13 cellular contexts compared by ENCODE assay signal in genomic region chr12:56261503-56262230, GRCh38. TPM values are rescaled to one million over a fixed set of nuclear protein-coding genes. Genes with fewer than 3 reads are reported as not detected.
DNase-seq lines count a peak whose midpoint lies in the region; ATAC-seq and TF ChIP-seq lines count a peak whose summit lies in the region.
"Had no signal": no experiment of that assay in that cellular context is flagged by ENCODE, and none has a peak within 500 bp of the region (broad histone marks: within the 10 kb centered on the region; RNA-seq: fewer than 3 reads in every experiment).

No MANE protein-coding gene starts in this region.

- no peak overlapping the region for H3K4me3 ChIP-seq in HEK293 (ENCODE audit: low read depth, low read length)
- no peak overlapping the region for H3K4me3 ChIP-seq in SK-N-SH (ENCODE audit: low read depth in 2 of 2, low read length in 1 of 2)
- H3K4me3 ChIP-seq in smooth muscle cell = no peak overlapping the region
- H3K4me3 ChIP-seq: heart left ventricle had no signal

- H2BK20ac ChIP-seq in H9 (ENCODE audit: low read depth, low read length, poor library complexity, severe bottlenecking) = no peak overlapping the region

- peaks cover 6% of the 10 kb centered on the region for H4K20me1 ChIP-seq in SK-N-SH (ENCODE audit: insufficient read depth)
- peaks cover 8% of the 10 kb centered on the region for H4K20me1 ChIP-seq in smooth muscle cell (ENCODE audit: low read depth)
- H4K20me1 ChIP-seq in H9 (ENCODE audit: control insufficient read depth, insufficient read depth, insufficient read length) = no peaks in the 10 kb centered on the region

- DNase-seq in SK-N-SH (no peak), fibroblast of the conjunctiva (ENCODE audit: low read depth) (peak; percentile 60), smooth muscle cell (lab: John Stamatoyannopoulos, UW; ENCODE audit: unreplicated experiment) (no peak), H9 (no peak), NCI-H69 (lab: John Stamatoyannopoulos, UW) (no peak), NCI-H2196 treated with DMSO at 0.1 percent for 48 hours (lab: John Stamatoyannopoulos, UW; ENCODE audit: unreplicated experiment) (no peak)
- DNase-seq: heart left ventricle; NCI-H2029 treated with DMSO at 0.1 percent for 48 hours; SIG-M5; stimulated activated CD4-positive, alpha-beta T cell treated with anti-CD3 and anti-CD28 coated beads, Interleukin-1b, Interleukin-23, amount 100 ng/mL, for 48 hours; substantia nigra had no signal

- no peak overlapping the region for H3K27ac ChIP-seq in HEK293 (ENCODE audit: extremely low read depth, low read depth, low read length)
- peak overlapping the region; percentile 41 to 66; a peak in 3 of 4 replicates for H3K27ac ChIP-seq in SK-N-SH (ENCODE audit: low read depth in 2 of 2, low read length in 1 of 2)
- H3K27ac ChIP-seq in smooth muscle cell (ENCODE audit: low read depth) = peak overlapping the region; percentile 78
- H3K27ac ChIP-seq in H9 (ENCODE audit: insufficient read length, low read depth, low read length) = no peak overlapping the region
- H3K27ac ChIP-seq: heart left ventricle had no signal

- H3K23me2 ChIP-seq in H9 (ENCODE audit: insufficient read length, low read depth, low read length, poor library complexity, severe bottlenecking) = peaks cover under 1% of the 10 kb centered on the region

- no peak overlapping the region for H4K5ac ChIP-seq in H9 (ENCODE audit: insufficient read length, low read depth, low read length)

- H3K14ac ChIP-seq in H9 (ENCODE audit: insufficient read depth, low read length) = no peak overlapping the region

- no peaks in the 10 kb centered on the region for H3K79me1 ChIP-seq in H9 (ENCODE audit: insufficient read depth, low read depth, low read length, poor library complexity, severe bottlenecking)

- no peaks in the 10 kb centered on the region for H3K27me3 ChIP-seq in SK-N-SH (ENCODE audit: insufficient read depth)
- H3K27me3 ChIP-seq in smooth muscle cell (ENCODE audit: low read depth) = no peaks in the 10 kb centered on the region
- no peaks in the 10 kb centered on the region for H3K27me3 ChIP-seq in H9 (ENCODE audit: insufficient read depth, low read length)
- H3K27me3 ChIP-seq: heart left ventricle had no signal

- H3K79me2 ChIP-seq in SK-N-SH (ENCODE audit: insufficient read depth) (peaks cover 15% of the 10 kb centered on the region), smooth muscle cell (ENCODE audit: low read depth) (peaks cover 15% of the 10 kb centered on the region), H9 (ENCODE audit: insufficient read depth, low read length) (no peaks in the 10 kb centered on the region)

- H4K91ac ChIP-seq in H9 (ENCODE audit: insufficient read length, low read depth, low read length) = no peak overlapping the region

- no peak overlapping the region for H3K18ac ChIP-seq in H9 (ENCODE audit: insufficient read length, low read depth, low read length)

- H4K8ac ChIP-seq in H9 (replicated peaks; ENCODE audit: insufficient read length, low read depth, low read length) = no peak overlapping the region

- no peaks in the 10 kb centered on the region for H3K9me3 ChIP-seq in HEK293 (ENCODE audit: control insufficient read depth, insufficient read depth, low read depth, low read length)
- H3K9me3 ChIP-seq in SK-N-SH = no peaks in the 10 kb centered on the region
- no peaks in the 10 kb centered on the region for H3K9me3 ChIP-seq in smooth muscle cell (replicated peaks; ENCODE audit: low read depth)
- H3K9me3 ChIP-seq in H9 (ENCODE audit: control insufficient read depth, low read depth, low read length) = no peaks in the 10 kb centered on the region
- H3K9me3 ChIP-seq: heart left ventricle had no signal

- no peak overlapping the region for H3K4ac ChIP-seq in H9 (ENCODE audit: low read depth, low read length)

- WGBS in SK-N-SH (ENCODE audit: low lambda C conversion rate) = 62% methylated on average over 5 of the region's 5 CpGs
- WGBS in smooth muscle cell (ENCODE audit: low lambda C conversion rate) = 74% methylated on average over 5 of the region's 5 CpGs
- WGBS in H9 (ENCODE audit: extremely low coverage, insufficient read length, low lambda C conversion rate) = no CpG with 5 or more reads among the region's 5 CpGs

- H3K36me3 ChIP-seq in HEK293 (ENCODE audit: control insufficient read depth in 2 of 2, insufficient read depth in 1 of 2, low read length in 2 of 2) (peaks cover 0 to 5% of the 10 kb centered on the region in 2 experiments; a peak in 1 of 3 replicates), SK-N-SH (replicated peaks in 1 of 2; ENCODE audit: control insufficient read depth in 1 of 2, insufficient read depth in 2 of 2, low read length in 1 of 2) (no peaks in the 10 kb centered on the region), smooth muscle cell (ENCODE audit: low read depth) (no peaks in the 10 kb centered on the region)

- peaks cover 8% of the 10 kb centered on the region for H3K4me1 ChIP-seq in HEK293 (ENCODE audit: control insufficient read depth, insufficient read depth, low read length)
- H3K4me1 ChIP-seq in SK-N-SH (ENCODE audit: control insufficient read depth in 1 of 2, insufficient read depth in 2 of 2, low read depth in 1 of 2, low read length in 1 of 2) = peaks cover 10 to 14% of the 10 kb centered on the region in 2 experiments
- peaks cover 16% of the 10 kb centered on the region for H3K4me1 ChIP-seq in smooth muscle cell (ENCODE audit: low read depth)
- no peaks in the 10 kb centered on the region for H3K4me1 ChIP-seq in H9 (ENCODE audit: insufficient read depth, low read length)

- H3K27me3 Mint-ChIP-seq in H9 (ENCODE audit: low read depth) = peaks cover 2% of the 10 kb centered on the region; the same call in 1 of the 2 replicates

- H2BK5ac ChIP-seq in H9 (ENCODE audit: insufficient read length, low read length) = no peak overlapping the region

- POLR2A ChIA-PET in HEK293 (lab: Yijun Ruan, JAX) = no interaction called here
- POLR2A ChIA-PET in SK-N-SH (lab: Yijun Ruan, JAX) = no interaction called here

- peaks cover 17 to 20% of the 10 kb centered on the region in 2 experiments for H3K4me1 Mint-ChIP-seq in H9

- no peak overlapping the region for H3K23ac ChIP-seq in H9 (ENCODE audit: insufficient read length, low read depth, low read length)

- CTCF ChIA-PET in HEK293 (lab: Yijun Ruan, JAX) = no interaction called here
- CTCF ChIA-PET in SK-N-SH (lab: Yijun Ruan, JAX) = interaction anchor here (0.9 to 2.1 kb wide), 3 partner anchors 10 to 70 kb away, joined by 3 to 6 read pairs (median 5); no protein-coding TSS in a partner anchor

- H2AFZ ChIP-seq in SK-N-SH (ENCODE audit: low read depth) = peak overlapping the region; percentile 69; the same call in 1 of the 2 replicates
- no peak overlapping the region for H2AFZ ChIP-seq in smooth muscle cell (ENCODE audit: low read depth)
- H2AFZ ChIP-seq in H9 (ENCODE audit: low read length) = no peak overlapping the region

- H3T11ph ChIP-seq in H9 (ENCODE audit: low read length) = no peak overlapping the region

- no peak overlapping the region for H2AK5ac ChIP-seq in H9 (ENCODE audit: insufficient read length, low read length)

- peaks cover 39% of the 10 kb centered on the region for H3F3A ChIP-seq in SK-N-SH (replicated peaks; ENCODE audit: insufficient read depth)
- peaks cover 14% of the 10 kb centered on the region for H3F3A ChIP-seq in smooth muscle cell (ENCODE audit: low read depth)

- H3K56ac ChIP-seq in H9 (ENCODE audit: insufficient read length, low read depth, low read length) = no peak overlapping the region

- no peak overlapping the region for H2BK120ac ChIP-seq in H9 (ENCODE audit: low read depth, low read length, poor library complexity, severe bottlenecking)

- TF ChIP-seq RAD21 in SK-N-SH (IDR thresholded peaks at IDR 0.05; ENCODE audit: low read length) = no peak

- H3K9ac ChIP-seq in SK-N-SH (no peak overlapping the region; the same call in 1 of the 2 replicates), smooth muscle cell (ENCODE audit: low read depth) (peak overlapping the region; percentile 38), H9 (ENCODE audit: extremely low read depth, insufficient read length, low read length) (no peak overlapping the region)

- H3K4me2 ChIP-seq in SK-N-SH (peak overlapping the region; percentile 3; the same call in 1 of the 2 replicates), smooth muscle cell (no peak overlapping the region), H9 (ENCODE audit: insufficient read depth, insufficient read length, low read length) (no peak overlapping the region)

- no peak for ATAC-seq in HG02885 (IDR thresholded peaks at IDR 0.05; ENCODE audit: poor library complexity, unreplicated experiment)
- ATAC-seq: heart left ventricle had no signal

- 0 out of 7 replicates have a peak, but pooled peaks cover 0 to 2% (median under 1%) of the 10 kb centered on the region in 3 experiments for H3K36me3 Mint-ChIP-seq in H9 (ENCODE audit: insufficient read depth in 1 of 3, low read depth in 3 of 3)

- TF ChIP-seq CTCF in HEK293 (tag by site-specific recombination; IDR thresholded peaks at IDR 0.05) (no peak), SK-N-SH (IDR thresholded peaks at IDR 0.05) (no peak), smooth muscle cell (IDR thresholded peaks at IDR 0.05; ENCODE audit: borderline replicate concordance, insufficient read depth, poor library complexity, severe bottlenecking) (no peak), H9 (conservative IDR thresholded peaks at IDR 0.05) (no peak)

- no peak overlapping the region for H3K27ac Mint-ChIP-seq in H9

- H2BK15ac ChIP-seq in H9 (ENCODE audit: low read depth, low read length) = no peak overlapping the region

- H3K9me2 ChIP-seq in SK-N-SH = no peaks in the 10 kb centered on the region

- no peak overlapping the region for H2BK12ac ChIP-seq in H9 (ENCODE audit: insufficient read length, low read depth, low read length)

- no peaks in the 10 kb centered on the region; a peak in 1 of 5 replicates for H3K9me3 Mint-ChIP-seq in H9

- H3K4me3 Mint-ChIP-seq in H9 = no peak overlapping the region

- no peak for TF ChIP-seq EP300 in SK-N-SH (IDR thresholded peaks at IDR 0.05; ENCODE audit: borderline replicate concordance in 1 of 2, low read depth in 1 of 2, low read length in 1 of 2)

RNA-seq across cellular contexts. Expression of gene ANKRD52, which starts 3.5 kb away (rescaled TPM):
- polyA plus RNA-seq in SK-N-SH (2012; rRNA removed) (22.5 and 23.4 TPM in 2 replicates), smooth muscle cell (49.9 and 54.0 TPM in 2 replicates)
- polyA plus RNA-seq in SK-N-SH (2012; cell fraction: cytosol; rRNA removed) = 9.9 and 14.0 TPM in 2 replicates
- 82.4 and 85.1 TPM in 2 replicates for polyA plus RNA-seq in SK-N-SH (2012; cell fraction: nucleus; rRNA removed)
- total RNA-seq in smooth muscle cell (31.4 and 32.5 TPM in 2 replicates), H9 (2021) (33.4 and 34.6 TPM in 2 replicates)

RNA-seq across cellular contexts. Expression of gene COQ10A, which starts 5.1 kb away (rescaled TPM):
- polyA plus RNA-seq in SK-N-SH (2012; rRNA removed) (42.2 and 56.2 TPM in 2 replicates), smooth muscle cell (9.8 and 16.8 TPM in 2 replicates)
- polyA plus RNA-seq in SK-N-SH (2012; cell fraction: cytosol; rRNA removed) = 27.5 and 30.4 TPM in 2 replicates
- polyA plus RNA-seq in SK-N-SH (2012; cell fraction: nucleus; rRNA removed) = 121 and 165 TPM in 2 replicates
- total RNA-seq in smooth muscle cell (8.7 and 11.0 TPM in 2 replicates), H9 (2021) (24.8 and 26.1 TPM in 2 replicates)

RNA-seq across cellular contexts. Expression of gene SLC39A5, which starts 31.8 kb away (rescaled TPM):
- 0.12 TPM in 1 of 2 replicates, not detected in the other for polyA plus RNA-seq in SK-N-SH (2012; rRNA removed)
- not detected in 2 replicates for polyA plus RNA-seq in SK-N-SH (2012; cell fraction: cytosol; rRNA removed)
- 0.59 and 0.77 TPM in 2 replicates for polyA plus RNA-seq in SK-N-SH (2012; cell fraction: nucleus; rRNA removed)
- 0.36 and 0.99 TPM in 2 replicates for total RNA-seq in smooth muscle cell
- not detected in 2 replicates for polyA plus RNA-seq in smooth muscle cell
- 0.15 TPM in 1 of 2 replicates, not detected in the other for total RNA-seq in H9 (2021)
- total RNA-seq: heart left ventricle had no signal

RNA-seq across cellular contexts. Expression of gene NABP2, which starts 37.5 kb away (rescaled TPM):
- polyA plus RNA-seq in SK-N-SH (2012; rRNA removed) (49.3 and 52.3 TPM in 2 replicates), smooth muscle cell (14.2 and 16.4 TPM in 2 replicates)
- 52.7 and 53.6 TPM in 2 replicates for polyA plus RNA-seq in SK-N-SH (2012; cell fraction: cytosol; rRNA removed)
- 12.7 and 13.1 TPM in 2 replicates for polyA plus RNA-seq in SK-N-SH (2012; cell fraction: nucleus; rRNA removed)
- total RNA-seq in smooth muscle cell (20.9 and 33.8 TPM in 2 replicates), H9 (2021) (48.7 and 49.0 TPM in 2 replicates)

RNA-seq across cellular contexts. Expression of gene CS, which starts 38.5 kb away (rescaled TPM):
- polyA plus RNA-seq in SK-N-SH (2012; rRNA removed) (121 and 149 TPM in 2 replicates), smooth muscle cell (83.3 and 107 TPM in 2 replicates)
- polyA plus RNA-seq in SK-N-SH (2012; cell fraction: cytosol; rRNA removed) = 100 and 110 TPM in 2 replicates
- 127 and 172 TPM in 2 replicates for polyA plus RNA-seq in SK-N-SH (2012; cell fraction: nucleus; rRNA removed)
- total RNA-seq in smooth muscle cell (96.5 and 138 TPM in 2 replicates), H9 (2021) (250 and 253 TPM in 2 replicates)

Comparison
In these comparisons a context has a peak if more than half of its experiments do, and no peak if none do; other contexts are left out.
1. H3K27ac ChIP-seq: peak in SK-N-SH (2 of 2) and smooth muscle cell (single experiment); none in HEK293 (single experiment) and H9 (single experiment).
2. Of the 4 proteins assayed by ChIP-seq in both HEK293 and SK-N-SH: peak only in HEK293: none; only in SK-N-SH: PBX3; in both: none; in neither: 3.